ENCODE assay signal across 8 cellular contexts in genomic region chr11:66639814-66640183, GRCh38. TPM values are rescaled to one million over a fixed set of nuclear protein-coding genes. Genes with fewer than 3 reads are reported as not detected.
A peak's percentile ranks its signal among the peaks of the same experiment; 100 is the strongest.
DNase-seq lines count a peak whose midpoint lies in the region; ATAC-seq and TF ChIP-seq lines count a peak whose summit lies in the region.
"Not testable (repeated sequence)": the region's sequence is repeated elsewhere in the genome, so short reads cannot be mapped to it uniquely, and the experiment has no call there.

No MANE protein-coding gene starts in this region.

- H3K4me3 Mint-ChIP-seq in activated T-helper 2 cell treated with anti-CD3 and anti-CD28 coated beads, Interferon-gamma antibody, Interleukin-2, Interleukin-4, amounts not matched to agents 10 μg/mL and 5 μg/mL and 100 μg/mL, durations not matched to agents 14 hours and 24 hours and 36 hours (ENCODE audit: low read depth) = peak overlapping the region; percentile 97
- peak overlapping the region; percentile 92 for H3K4me3 Mint-ChIP-seq in natural killer cell
- H3K4me3 Mint-ChIP-seq in stimulated activated effector memory CD8-positive, alpha-beta T cell treated with anti-CD3 and anti-CD28 coated beads, Interleukin-12 subunit alpha, Interleukin-12 subunit beta, amount 100 ng/mL, for 72 hours = peak overlapping the region; percentile 95

- TF ChIP-seq POLR2A in HCT116 (IDR thresholded peaks at IDR 0.05; ENCODE audit: borderline replicate concordance, extremely low read depth, insufficient read depth, insufficient read length) = not testable (repeated sequence)

- H3K4me1 Mint-ChIP-seq in activated T-helper 2 cell treated with anti-CD3 and anti-CD28 coated beads, Interferon-gamma antibody, Interleukin-2, Interleukin-4, amounts not matched to agents 10 μg/mL and 5 μg/mL and 100 μg/mL, durations not matched to agents 14 hours and 24 hours and 36 hours (ENCODE audit: low read depth) = peaks cover 59% of the 10 kb centered on the region
- peaks cover 68 to 74% of the 10 kb centered on the region in 2 donors for H3K4me1 Mint-ChIP-seq in natural killer cell
- peaks cover 71% of the 10 kb centered on the region for H3K4me1 Mint-ChIP-seq in stimulated activated effector memory CD8-positive, alpha-beta T cell treated with anti-CD3 and anti-CD28 coated beads, Interleukin-12 subunit alpha, Interleukin-12 subunit beta, amount 100 ng/mL, for 72 hours

- peak overlapping the region; percentile 83 for H3K4me2 ChIP-seq in HCT116 (ENCODE audit: low read length)

- H3K9me3 Mint-ChIP-seq in activated T-helper 2 cell treated with anti-CD3 and anti-CD28 coated beads, Interferon-gamma antibody, Interleukin-2, Interleukin-4, amounts not matched to agents 10 μg/mL and 5 μg/mL and 100 μg/mL, durations not matched to agents 14 hours and 24 hours and 36 hours; natural killer cell; stimulated activated effector memory CD8-positive, alpha-beta T cell treated with anti-CD3 and anti-CD28 coated beads, Interleukin-12 subunit alpha, Interleukin-12 subunit beta, amount 100 ng/mL, for 72 hours: not testable (repeated sequence)

- H3K27ac ChIP-seq in HCT116 (ENCODE audit: low read depth, low read length) (0 out of 2 replicates have a peak overlapping the region, but pooled peaks have one; percentile 66), RWPE1 (peak overlapping the region; percentile 28), heart right ventricle (peak overlapping the region in 2 of 10 donors; percentile 19 to 94)
- H3K27ac ChIP-seq in coronary artery = not testable (repeated sequence)

- intact Hi-C loops in HCT116 (cut with micrococcal nuclease) (loop anchor here (1.0 kb wide), 1 partner anchor 23 kb away; the partner anchor contains the start of gene RBM14), heart right ventricle (cut with DNase I) (loop anchor here in 7 of 10 donors (2.0 to 5.0 kb wide), 3 partner anchors 23 to 47 kb away; partner anchors contain the start of genes RBM4B (in 4 of the 7), CCDC87 (in 2 of the 7), CCS (in 2 of the 7) and RBM14 (in 2 of the 7))
- intact Hi-C loops in activated T-helper 2 cell treated with anti-CD3 and anti-CD28 coated beads, Interferon-gamma antibody, Interleukin-2, Interleukin-4, amounts not matched to agents 10 μg/mL and 5 μg/mL and 100 μg/mL, durations not matched to agents 14 hours and 24 hours and 36 hours (cut with micrococcal nuclease) = loop anchor here (2.0 kb wide), 2 partner anchors 37 to 47 kb away; partner anchors contain the start of genes CCDC87, CCS and RBM4B
- intact Hi-C loops in natural killer cell (cut with micrococcal nuclease) = not testable (repeated sequence)

- peak overlapping the region; percentile 92 for H3K9ac ChIP-seq in HCT116 (ENCODE audit: low read length)

- H3K36me3 ChIP-seq in HCT116 (ENCODE audit: control insufficient read depth in 1 of 2, insufficient read depth in 2 of 2, low read length in 2 of 2) (peaks cover 47 to 56% of the 10 kb centered on the region in 2 experiments), heart right ventricle (peaks cover 0 to 58% (median 28%) of the 10 kb centered on the region in 9 donors)

- not testable (repeated sequence) for H3K9me2 ChIP-seq in HCT116 (ENCODE audit: insufficient read depth)

- not testable (repeated sequence) for H2AFZ ChIP-seq in HCT116 (ENCODE audit: low read depth, low read length, poor library complexity, severe bottlenecking)

- TF ChIP-seq RAD21 in HCT116 (IDR thresholded peaks at IDR 0.05; ENCODE audit: low read depth) = not testable (repeated sequence)

- CTCF ChIA-PET in HCT116 (lab: Charles Lee) = not testable (repeated sequence)
- CTCF ChIA-PET in RWPE1 (lab: Yijun Ruan, JAX) = interaction anchor here (0.7 kb wide), 2 partner anchors 12 to 37 kb away, joined by 3 read pairs; no protein-coding TSS in a partner anchor

- not testable (repeated sequence) for ATAC-seq in HCT116; heart right ventricle; natural killer cell; stimulated activated effector memory CD8-positive, alpha-beta T cell treated with anti-CD3 and anti-CD28 coated beads, Interleukin-12 subunit alpha, Interleukin-12 subunit beta, amount 100 ng/mL, for 72 hours

- peak overlapping the region; percentile 93 for H3K27ac Mint-ChIP-seq in activated T-helper 2 cell treated with anti-CD3 and anti-CD28 coated beads, Interferon-gamma antibody, Interleukin-2, Interleukin-4, amounts not matched to agents 10 μg/mL and 5 μg/mL and 100 μg/mL, durations not matched to agents 14 hours and 24 hours and 36 hours
- peak overlapping the region; percentile 88 to 96 for H3K27ac Mint-ChIP-seq in natural killer cell
- peak overlapping the region; percentile 98 for H3K27ac Mint-ChIP-seq in stimulated activated effector memory CD8-positive, alpha-beta T cell treated with anti-CD3 and anti-CD28 coated beads, Interleukin-12 subunit alpha, Interleukin-12 subunit beta, amount 100 ng/mL, for 72 hours

- H3K9me3 ChIP-seq in HCT116 (ENCODE audit: control insufficient read depth in 1 of 2, insufficient read depth in 1 of 2, low read depth in 1 of 2, low read length in 2 of 2); heart right ventricle: not testable (repeated sequence)

- RAD21 ChIA-PET in HCT116 (lab: Charles Lee; ENCODE audit: low non-redundant PET in 1 of 2, low total read pairs in 2 of 2, uncharacterized antibody in 2 of 2, unreplicated experiment in 2 of 2) = not testable (repeated sequence)

- H3K79me2 ChIP-seq in HCT116 (ENCODE audit: insufficient read depth, low read length) = peaks cover 98% of the 10 kb centered on the region

- not testable (repeated sequence) for H3K27me3 Mint-ChIP-seq in activated T-helper 2 cell treated with anti-CD3 and anti-CD28 coated beads, Interferon-gamma antibody, Interleukin-2, Interleukin-4, amounts not matched to agents 10 μg/mL and 5 μg/mL and 100 μg/mL, durations not matched to agents 14 hours and 24 hours and 36 hours (ENCODE audit: low read depth); natural killer cell (ENCODE audit: low read depth in 2 of 2)

- not testable (repeated sequence) for TF ChIP-seq CTCF in AG09309 (IDR thresholded peaks at IDR 0.05; ENCODE audit: control insufficient read depth, insufficient read depth, low read depth, low read length, missing control alignments); HCT116 (IDR thresholded peaks at IDR 0.05 in 2 of 3, conservative IDR thresholded peaks at IDR 0.05 in 1 of 3; ENCODE audit: borderline replicate concordance in 1 of 3, insufficient read depth in 1 of 3, low read depth in 2 of 3, low read length in 2 of 3); RWPE1 (conservative IDR thresholded peaks at IDR 0.05; ENCODE audit: low read depth); coronary artery (IDR thresholded peaks at IDR 0.05); heart right ventricle (IDR thresholded peaks at IDR 0.05); natural killer cell (IDR thresholded peaks at IDR 0.05)

- 56 to 65% methylated on average over 8 of the region's 10 CpGs for WGBS in heart right ventricle, 2 donors

- H3K4me1 ChIP-seq in HCT116 (ENCODE audit: control insufficient read depth in 1 of 2, insufficient read depth in 2 of 2, low read length in 2 of 2) = peaks cover 4 to 29% of the 10 kb centered on the region in 2 experiments
- H3K4me1 ChIP-seq in heart right ventricle = peaks cover 23 to 82% (median 66%) of the 10 kb centered on the region in 9 donors

- BruUV-seq in HCT116 (replicated peaks; lab: Mats Ljungman, UMichigan) = not testable (repeated sequence)

- H3K4me3 ChIP-seq in AG09309 (ENCODE audit: control insufficient read depth, low read depth, low read length) (peak overlapping the region; percentile 66), HCT116 (replicated peaks in 1 of 2; ENCODE audit: low read depth in 1 of 2, low read length in 2 of 2) (peak overlapping the region; percentile 82 to 89), coronary artery (peak overlapping the region; percentile 89), heart right ventricle (peak overlapping the region in 9 of 10 donors; percentile 53 to 93 (median 76))

- not testable (repeated sequence) for H3K27me3 ChIP-seq in HCT116 (ENCODE audit: insufficient read depth, low read length); heart right ventricle

- POLR2A ChIA-PET in HCT116 (lab: Charles Lee) = interaction anchor here (0.6 to 1.3 kb wide), 3 partner anchors 9 to 23 kb away, joined by 3 read pairs; partner anchors contain the start of gene RBM14
- POLR2A ChIA-PET in RWPE1 (lab: Yijun Ruan, JAX; ENCODE audit: low non-redundant PET) = interaction anchor here (2.4 kb wide), 1 partner anchor 23 kb away, joined by 16 read pairs; the partner anchor contains the start of gene RBM14

- DNase-seq in AG09309 (ENCODE audit: low read depth); HCT116 (ENCODE audit: low read depth, low spot score); RWPE1 (ENCODE audit: low spot score); activated T-helper 2 cell treated with anti-CD3 and anti-CD28 coated beads, Interferon-gamma antibody, Interleukin-2, Interleukin-4, amounts not matched to agents 10 μg/mL and 5 μg/mL and 100 μg/mL, durations not matched to agents 14 hours and 24 hours and 36 hours (ENCODE audit: low spot score); coronary artery (ENCODE audit: low spot score); heart right ventricle; natural killer cell; stimulated activated effector memory CD8-positive, alpha-beta T cell treated with anti-CD3 and anti-CD28 coated beads, Interleukin-12 subunit alpha, Interleukin-12 subunit beta, amount 100 ng/mL, for 72 hours (ENCODE audit: low spot score in 2 of 2): not testable (repeated sequence)

- H4K20me1 ChIP-seq in HCT116 (ENCODE audit: insufficient read depth) = peaks cover 41% of the 10 kb centered on the region

- peaks cover 88% of the 10 kb centered on the region for H3K36me3 Mint-ChIP-seq in activated T-helper 2 cell treated with anti-CD3 and anti-CD28 coated beads, Interferon-gamma antibody, Interleukin-2, Interleukin-4, amounts not matched to agents 10 μg/mL and 5 μg/mL and 100 μg/mL, durations not matched to agents 14 hours and 24 hours and 36 hours (ENCODE audit: low read depth)
- H3K36me3 Mint-ChIP-seq in natural killer cell = peaks cover 32% of the 10 kb centered on the region
- peaks cover 100% of the 10 kb centered on the region for H3K36me3 Mint-ChIP-seq in stimulated activated effector memory CD8-positive, alpha-beta T cell treated with anti-CD3 and anti-CD28 coated beads, Interleukin-12 subunit alpha, Interleukin-12 subunit beta, amount 100 ng/mL, for 72 hours

RNA-seq across cellular contexts. Expression of gene RBM4, which starts 1.3 kb away (rescaled TPM):
- total RNA-seq in HCT116 (2021; ENCODE audit: unreplicated experiment) = 94.4 TPM
- 101 and 106 TPM in 2 replicates for polyA plus RNA-seq in HCT116 (2012)
- 125 and 129 TPM in 2 replicates for total RNA-seq in activated T-helper 2 cell treated with anti-CD3 and anti-CD28 coated beads, Interferon-gamma antibody, Interleukin-2, Interleukin-4, amounts not matched to agents 10 μg/mL and 5 μg/mL and 100 μg/mL, durations not matched to agents 14 hours and 24 hours and 36 hours
- total RNA-seq in heart right ventricle = 10 to 100 TPM; 49.3 to 77.0 (median 55.3) TPM
- 10 to 100 TPM; 37.9 to 60.5 TPM for polyA plus RNA-seq in heart right ventricle
- total RNA-seq in natural killer cell = 100 to 1,000 TPM; 219 to 241 (median 224) TPM

RNA-seq across cellular contexts. Expression of gene RBM14, which starts 23.4 kb away (rescaled TPM):
- total RNA-seq in HCT116 (2021; ENCODE audit: unreplicated experiment) (95.3 TPM), heart right ventricle (10 to 100 TPM; 22.4 to 34.3 (median 28.3) TPM), natural killer cell (100 to 1,000 TPM; 289 to 325 (median 307) TPM)
- polyA plus RNA-seq in HCT116 (2012) = 27.4 and 31.3 TPM in 2 replicates
- total RNA-seq in activated T-helper 2 cell treated with anti-CD3 and anti-CD28 coated beads, Interferon-gamma antibody, Interleukin-2, Interleukin-4, amounts not matched to agents 10 μg/mL and 5 μg/mL and 100 μg/mL, durations not matched to agents 14 hours and 24 hours and 36 hours = 188 and 197 TPM in 2 replicates
- 10 to 100 TPM; 16.2 to 49.7 TPM for polyA plus RNA-seq in heart right ventricle

RNA-seq across cellular contexts. Expression of gene RBM4B, which starts 37.9 kb away (rescaled TPM):
- total RNA-seq in HCT116 (2021; ENCODE audit: unreplicated experiment) (18.1 TPM), heart right ventricle (10 to 100 TPM in 4 of 10 donors, 1 to 10 TPM in 6; 5.7 to 12.6 (median 9.2) TPM), natural killer cell (10 to 100 TPM; 11.1 to 23.0 (median 12.4) TPM)
- polyA plus RNA-seq in HCT116 (2012) = 15.2 and 19.7 TPM in 2 replicates
- 16.5 and 18.4 TPM in 2 replicates for total RNA-seq in activated T-helper 2 cell treated with anti-CD3 and anti-CD28 coated beads, Interferon-gamma antibody, Interleukin-2, Interleukin-4, amounts not matched to agents 10 μg/mL and 5 μg/mL and 100 μg/mL, durations not matched to agents 14 hours and 24 hours and 36 hours
- polyA plus RNA-seq in heart right ventricle = 1 to 10 TPM; 8.2 to 9.0 TPM

RNA-seq across cellular contexts. Expression of gene CCS, which starts 46.8 kb away (rescaled TPM):
- 40.6 TPM for total RNA-seq in HCT116 (2021; ENCODE audit: unreplicated experiment)
- polyA plus RNA-seq in HCT116 (2012) = 44.6 and 50.2 TPM in 2 replicates
- total RNA-seq in activated T-helper 2 cell treated with anti-CD3 and anti-CD28 coated beads, Interferon-gamma antibody, Interleukin-2, Interleukin-4, amounts not matched to agents 10 μg/mL and 5 μg/mL and 100 μg/mL, durations not matched to agents 14 hours and 24 hours and 36 hours = 30.4 and 31.1 TPM in 2 replicates
- total RNA-seq in heart right ventricle = 10 to 100 TPM; 15.9 to 29.3 (median 20.2) TPM
- polyA plus RNA-seq in heart right ventricle = 10 to 100 TPM; 27.7 to 73.6 TPM
- 10 to 100 TPM; 27.1 to 35.6 (median 32.4) TPM for total RNA-seq in natural killer cell

RNA-seq across cellular contexts. Expression of gene CCDC87, which starts 46.9 kb away (rescaled TPM):
- 0.39 TPM for total RNA-seq in HCT116 (2021; ENCODE audit: unreplicated experiment)
- polyA plus RNA-seq in HCT116 (2012) = 0.13 and 0.15 TPM in 2 replicates
- 0.09 and 0.14 TPM in 2 replicates for total RNA-seq in activated T-helper 2 cell treated with anti-CD3 and anti-CD28 coated beads, Interferon-gamma antibody, Interleukin-2, Interleukin-4, amounts not matched to agents 10 μg/mL and 5 μg/mL and 100 μg/mL, durations not matched to agents 14 hours and 24 hours and 36 hours
- total RNA-seq in heart right ventricle = under 1 TPM; 0.17 to 0.66 (median 0.37) TPM
- polyA plus RNA-seq in heart right ventricle = under 1 TPM; 0.14 to 0.22 TPM
- total RNA-seq in natural killer cell = under 1 TPM; 0.40 to 0.68 (median 0.49) TPM
